22 cellular contexts compared by ENCODE assay signal in the genomic region with DNA sequence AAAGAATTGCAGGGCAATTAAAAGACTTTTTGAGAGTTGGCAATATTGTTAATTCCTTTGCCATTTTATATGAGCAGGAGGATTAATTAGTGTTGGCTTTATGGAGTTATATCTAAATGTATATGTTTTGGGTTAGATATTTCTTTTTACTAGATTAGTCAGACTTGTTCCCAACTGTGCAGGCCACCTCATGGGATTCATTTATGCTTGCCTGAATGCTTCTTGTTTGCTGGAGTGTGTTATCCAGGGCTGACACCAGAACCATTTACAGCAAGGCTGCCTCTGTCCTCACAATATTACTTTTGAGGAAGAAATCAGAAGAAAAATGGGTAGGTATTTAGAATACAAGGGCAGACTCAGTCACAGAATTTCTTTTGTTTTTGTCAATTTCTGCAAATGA.
A peak's percentile ranks its signal among the peaks of the same experiment; 100 is the strongest.
DNase-seq lines count a peak whose midpoint lies in the region; ATAC-seq and TF ChIP-seq lines count a peak whose summit lies in the region.
"Had no signal": no experiment of that assay in that cellular context is flagged by ENCODE, and none has a peak within 500 bp of the region (broad histone marks: within the 10 kb centered on the region; RNA-seq: fewer than 3 reads in every experiment).

No MANE protein-coding gene starts in this region.

- H3K27ac Mint-ChIP-seq in activated T-cell treated with anti-CD3 and anti-CD28 coated beads, Interleukin-2, amount 50 U/mL, for 24 hours: no peak overlapping the region
- H3K27ac Mint-ChIP-seq: CD4-positive, CD25-positive, alpha-beta regulatory T cell had no signal

- no peaks in the 10 kb centered on the region for H3K4me1 Mint-ChIP-seq in activated T-cell treated with anti-CD3 and anti-CD28 coated beads, Interleukin-2, amount 50 U/mL, for 24 hours (ENCODE audit: low read depth)
- H3K4me1 Mint-ChIP-seq: CD4-positive, CD25-positive, alpha-beta regulatory T cell; CD8-positive, alpha-beta memory T cell had no signal

- intact Hi-C loops in PC-3 (cut with micrococcal nuclease): no loop called here

- no peak overlapping the region for H3K4me2 ChIP-seq in PC-3 (ENCODE audit: low read length)

- H2AFZ ChIP-seq in PC-3 (ENCODE audit: low read length): no peak overlapping the region

- no peaks in the 10 kb centered on the region for H3K36me3 Mint-ChIP-seq in activated T-cell treated with anti-CD3 and anti-CD28 coated beads, Interleukin-2, amount 50 U/mL, for 24 hours (ENCODE audit: low read depth)
- H3K36me3 Mint-ChIP-seq: CD4-positive, CD25-positive, alpha-beta regulatory T cell had no signal

- CTCF ChIA-PET in PC-3 (lab: Charles Lee): no interaction called here

- peak; percentile 14 for DNase-seq in NCI-H446 treated with DMSO at 0.1 percent for 48 hours (lab: John Stamatoyannopoulos, UW)
- DNase-seq in NCI-H446 (lab: John Stamatoyannopoulos, UW): no peak
- DNase-seq in PC-3: no peak
- DNase-seq in astrocyte of the spinal cord (ENCODE audit: low read depth, low spot score): peak; percentile 19
- DNase-seq in tibial nerve (ENCODE audit: low spot score in 2 of 2): no peak
- no peak for DNase-seq in SJCRH30
- no peak for DNase-seq in mucosa of gallbladder (ENCODE audit: low spot score)
- no peak for DNase-seq in activated T-cell treated with anti-CD3 and anti-CD28 coated beads, Interleukin-2, amount 50 U/mL, for 24 hours
- DNase-seq: 8988T; BE2C; C1 segment of cervical spinal cord; CD4-positive, CD25-positive, alpha-beta regulatory T cell; CD8-positive, alpha-beta memory T cell; COR-L47; DMS 273 treated with DMSO at 0.1 percent for 48 hours; DMS53; DND-41; EL; GOT3; H7 had no signal

- H3K4me3 ChIP-seq in PC-3 (ENCODE audit: low read length) (no peak overlapping the region), astrocyte of the spinal cord (ENCODE audit: low read depth, low read length) (no peak overlapping the region), tibial nerve (no peak overlapping the region), SJCRH30 (no peak overlapping the region)
- H3K4me3 ChIP-seq: GM12878 had no signal

- TF ChIP-seq POLR2A in tibial nerve (IDR thresholded peaks at IDR 0.05): no peak

- TF ChIP-seq EP300 in tibial nerve (IDR thresholded peaks at IDR 0.05): no peak

- in situ Hi-C loops in astrocyte of the spinal cord (cut with HindIII; ENCODE audit: low sequenced_read_pairs): no loop called here

- H3K79me2 ChIP-seq in PC-3 (ENCODE audit: low read length): no peaks in the 10 kb centered on the region

- H3K9me3 Mint-ChIP-seq in activated T-cell treated with anti-CD3 and anti-CD28 coated beads, Interleukin-2, amount 50 U/mL, for 24 hours: no peaks in the 10 kb centered on the region

- POLR2A ChIA-PET in PC-3 (lab: Charles Lee; ENCODE audit: unreplicated experiment): no interaction called here

- H3K27me3 Mint-ChIP-seq in activated T-cell treated with anti-CD3 and anti-CD28 coated beads, Interleukin-2, amount 50 U/mL, for 24 hours: no peaks in the 10 kb centered on the region

- H3K27me3 ChIP-seq in PC-3 (ENCODE audit: low read length) (no peaks in the 10 kb centered on the region), tibial nerve (no peaks in the 10 kb centered on the region), SJCRH30 (no peaks in the 10 kb centered on the region)
- H3K27me3 ChIP-seq: BE2C had no signal

- H3K9ac ChIP-seq in PC-3 (ENCODE audit: low read length): no peak overlapping the region

- H3K9me3 ChIP-seq in PC-3 (ENCODE audit: low read length) (no peaks in the 10 kb centered on the region), tibial nerve (no peaks in the 10 kb centered on the region), SJCRH30 (replicated peaks) (0 out of 2 replicates have a peak, but pooled peaks cover 3% of the 10 kb centered on the region)
- H3K9me3 ChIP-seq: BE2C had no signal

- no peak overlapping the region for H3K4me3 Mint-ChIP-seq in activated T-cell treated with anti-CD3 and anti-CD28 coated beads, Interleukin-2, amount 50 U/mL, for 24 hours
- H3K4me3 Mint-ChIP-seq: CD4-positive, CD25-positive, alpha-beta regulatory T cell; CD8-positive, alpha-beta memory T cell had no signal

- TF ChIP-seq CTCF in PC-3 (conservative IDR thresholded peaks at IDR 0.05; ENCODE audit: low read depth, low read length): no peak
- TF ChIP-seq CTCF in astrocyte of the spinal cord (IDR thresholded peaks at IDR 0.05; ENCODE audit: low read depth, low read length): no peak
- TF ChIP-seq CTCF in tibial nerve (IDR thresholded peaks at IDR 0.05): no peak

- ATAC-seq in PC-3: 0 out of 2 replicates have a peak, but pooled peaks have one; percentile 35
- ATAC-seq: GM12878, HCT116 had no signal

- H4K20me1 ChIP-seq in PC-3 (ENCODE audit: low read length): no peaks in the 10 kb centered on the region

- no peaks in the 10 kb centered on the region for H3K36me3 ChIP-seq in PC-3 (ENCODE audit: low read depth, low read length)
- no peaks in the 10 kb centered on the region for H3K36me3 ChIP-seq in tibial nerve
- H3K36me3 ChIP-seq in SJCRH30: no peaks in the 10 kb centered on the region
- H3K36me3 ChIP-seq: BE2C had no signal

- H3K27ac ChIP-seq in PC-3 (ENCODE audit: low read length): no peak overlapping the region
- H3K27ac ChIP-seq in tibial nerve: peak overlapping the region in 3 of 4 donors; percentile 25 to 73 (median 52)
- H3K27ac ChIP-seq in SJCRH30: no peak overlapping the region

- H3K9me2 ChIP-seq in PC-3 (replicated peaks; ENCODE audit: low read length): no peaks in the 10 kb centered on the region

- no peaks in the 10 kb centered on the region for H3F3A ChIP-seq in PC-3 (ENCODE audit: low read length, unreplicated experiment)

- no TSS peak for BruUV-seq in PC-3 (replicated peaks; lab: Mats Ljungman, UMichigan)

- no peaks in the 10 kb centered on the region for H3K4me1 ChIP-seq in PC-3 (ENCODE audit: insufficient read depth, low read length)
- H3K4me1 ChIP-seq in tibial nerve: peaks cover 0 to 22% (median 0%) of the 10 kb centered on the region in 4 donors
- H3K4me1 ChIP-seq in SJCRH30: 0 out of 2 replicates have a peak, but pooled peaks cover 4% of the 10 kb centered on the region
- H3K4me1 ChIP-seq: BE2C had no signal

Comparison
In these comparisons a context has a peak if more than half of its experiments do, and no peak if none do; other contexts are left out.
1. DNase-seq: peak in NCI-H446 treated with DMSO at 0.1 percent for 48 hours (single experiment) and astrocyte of the spinal cord (single experiment); none in NCI-H446 (0 of 2), PC-3 (single experiment), tibial nerve (0 of 2), SJCRH30 (0 of 2), mucosa of gallbladder (single experiment) and activated T-cell treated with anti-CD3 and anti-CD28 coated beads, Interleukin-2, amount 50 U/mL, for 24 hours (single experiment).
2. H3K27ac ChIP-seq: peak in tibial nerve (3 of 4); none in PC-3 (single experiment) and SJCRH30 (single experiment).